ENCODE assay signal across 9 cellular contexts in genomic region chr17:27241346-27241946, GRCh38. TPM values are rescaled to one million over a fixed set of nuclear protein-coding genes. Genes with fewer than 3 reads are reported as not detected.
DNase-seq lines count a peak whose midpoint lies in the region; ATAC-seq and TF ChIP-seq lines count a peak whose summit lies in the region.
"Had no signal": no experiment of that assay in that cellular context is flagged by ENCODE, and none has a peak within 500 bp of the region (broad histone marks: within the 10 kb centered on the region; RNA-seq: fewer than 3 reads in every experiment).

No MANE protein-coding gene starts in this region.

- DNase-seq in A172 (ENCODE audit: low spot score), result peak; percentile 65
- no peak for DNase-seq in BE2C
- no peak for DNase-seq in germinal center (ENCODE audit: low spot score)
- DNase-seq in D341Med (ENCODE audit: low spot score), result no peak
- no peak for DNase-seq in activated CD4-positive, alpha-beta memory T cell treated with anti-CD3 and anti-CD28 coated beads, Interleukin-2, amount 10 ng/mL, durations not matched to agents 7 days and 5 days

- peaks cover 6% of the 10 kb centered on the region for H3K27me3 Mint-ChIP-seq in activated CD4-positive, alpha-beta memory T cell treated with anti-CD3 and anti-CD28 coated beads, Interleukin-2, amount 10 ng/mL, durations not matched to agents 7 days and 5 days
- H3K27me3 Mint-ChIP-seq: IgD-negative memory B cell had no signal

- no peaks in the 10 kb centered on the region for H3K36me3 Mint-ChIP-seq in activated CD4-positive, alpha-beta memory T cell treated with anti-CD3 and anti-CD28 coated beads, Interleukin-2, amount 10 ng/mL, durations not matched to agents 7 days and 5 days (ENCODE audit: low read depth)
- H3K36me3 Mint-ChIP-seq: IgD-negative memory B cell had no signal

- H3K27me3 ChIP-seq in esophagus (ENCODE audit: control insufficient read depth in 1 of 2, insufficient read depth in 2 of 2, low read length in 2 of 2) (no peaks in the 10 kb centered on the region), BE2C (no peaks in the 10 kb centered on the region)

- POLR2A ChIA-PET in activated CD4-positive, alpha-beta memory T cell treated with anti-CD3 and anti-CD28 coated beads, Interleukin-2, amount 10 ng/mL, durations not matched to agents 7 days and 5 days (lab: Charles Lee), result interaction anchor here (2.3 kb wide), 1 partner anchor 53 kb away, joined by 10 read pairs; the partner anchor contains the start of gene WSB1

- H3K27ac ChIP-seq in esophagus (ENCODE audit: low read depth in 2 of 2, low read length in 1 of 2), result peak overlapping the region; percentile 86

- TF ChIP-seq CTCF in BE2C (IDR thresholded peaks at IDR 0.05; ENCODE audit: low read depth, low read length), result no peak

- no peaks in the 10 kb centered on the region for H3K36me3 ChIP-seq in esophagus (ENCODE audit: control insufficient read depth in 2 of 2, insufficient read depth in 2 of 2, low read length in 1 of 2)
- no peaks in the 10 kb centered on the region for H3K36me3 ChIP-seq in BE2C

- H3K27ac Mint-ChIP-seq in activated CD4-positive, alpha-beta memory T cell treated with anti-CD3 and anti-CD28 coated beads, Interleukin-2, amount 10 ng/mL, durations not matched to agents 7 days and 5 days, result no peak overlapping the region

- H3K9me3 ChIP-seq in esophagus (ENCODE audit: control insufficient read depth in 2 of 2, insufficient read depth in 1 of 2, low read depth in 1 of 2, low read length in 1 of 2) (no peaks in the 10 kb centered on the region), BE2C (no peaks in the 10 kb centered on the region)

- WGBS in esophagus, 2 donors, result 34 to 35% methylated on average over 5 of the region's 5 CpGs

- ATAC-seq in GM19351 (IDR thresholded peaks at IDR 0.05; ENCODE audit: unreplicated experiment), result peak; percentile 36
- peak; percentile 48 for ATAC-seq in HG03442 (IDR thresholded peaks at IDR 0.05; ENCODE audit: unreplicated experiment)

- H3K4me3 ChIP-seq in esophagus (ENCODE audit: low read depth in 1 of 2, low read length in 2 of 2), result no peak overlapping the region
- no peak overlapping the region for H3K4me3 ChIP-seq in BE2C (ENCODE audit: low read depth, low read length)

- H3K4me1 ChIP-seq in esophagus (ENCODE audit: control insufficient read depth in 2 of 2, insufficient read depth in 2 of 2, low read length in 1 of 2), result peaks cover 0 to 17% of the 10 kb centered on the region in 2 donors
- H3K4me1 ChIP-seq in BE2C, result no peaks in the 10 kb centered on the region

- H3K4me1 Mint-ChIP-seq in activated CD4-positive, alpha-beta memory T cell treated with anti-CD3 and anti-CD28 coated beads, Interleukin-2, amount 10 ng/mL, durations not matched to agents 7 days and 5 days, result peaks cover 46% of the 10 kb centered on the region

- no peak overlapping the region for H3K4me3 Mint-ChIP-seq in activated CD4-positive, alpha-beta memory T cell treated with anti-CD3 and anti-CD28 coated beads, Interleukin-2, amount 10 ng/mL, durations not matched to agents 7 days and 5 days

- no peaks in the 10 kb centered on the region for H3K9me3 Mint-ChIP-seq in activated CD4-positive, alpha-beta memory T cell treated with anti-CD3 and anti-CD28 coated beads, Interleukin-2, amount 10 ng/mL, durations not matched to agents 7 days and 5 days
- H3K9me3 Mint-ChIP-seq: IgD-negative memory B cell had no signal

- CTCF ChIA-PET in activated CD4-positive, alpha-beta memory T cell treated with anti-CD3 and anti-CD28 coated beads, Interleukin-2, amount 10 ng/mL, durations not matched to agents 7 days and 5 days (lab: Charles Lee), result interaction anchor here (0.6 to 1.5 kb wide), 3 partner anchors 90 to 233 kb away, joined by 3 to 8 read pairs (median 4); no protein-coding TSS in a partner anchor

RNA-seq across cellular contexts. Expression of gene WSB1, which starts 52.5 kb away (rescaled TPM):
- 50.5 and 81.1 TPM in 2 replicates for total RNA-seq in A172 (2014; rRNA removed; shearing (Covaris generic))
- polyA plus RNA-seq in esophagus, result 10 to 100 TPM; 64.4 to 67.1 TPM
- polyA plus RNA-seq in BE2C (2012; ENCODE audit: insufficient read depth, insufficient read length, low read depth), result 12.0 TPM
- total RNA-seq in activated CD4-positive, alpha-beta memory T cell treated with anti-CD3 and anti-CD28 coated beads, Interleukin-2, amount 10 ng/mL, durations not matched to agents 7 days and 5 days, result 100 to 1,000 TPM; 143 to 155 TPM
